Comparison of ENCODE assay signal across 14 cellular contexts in the genomic region with DNA sequence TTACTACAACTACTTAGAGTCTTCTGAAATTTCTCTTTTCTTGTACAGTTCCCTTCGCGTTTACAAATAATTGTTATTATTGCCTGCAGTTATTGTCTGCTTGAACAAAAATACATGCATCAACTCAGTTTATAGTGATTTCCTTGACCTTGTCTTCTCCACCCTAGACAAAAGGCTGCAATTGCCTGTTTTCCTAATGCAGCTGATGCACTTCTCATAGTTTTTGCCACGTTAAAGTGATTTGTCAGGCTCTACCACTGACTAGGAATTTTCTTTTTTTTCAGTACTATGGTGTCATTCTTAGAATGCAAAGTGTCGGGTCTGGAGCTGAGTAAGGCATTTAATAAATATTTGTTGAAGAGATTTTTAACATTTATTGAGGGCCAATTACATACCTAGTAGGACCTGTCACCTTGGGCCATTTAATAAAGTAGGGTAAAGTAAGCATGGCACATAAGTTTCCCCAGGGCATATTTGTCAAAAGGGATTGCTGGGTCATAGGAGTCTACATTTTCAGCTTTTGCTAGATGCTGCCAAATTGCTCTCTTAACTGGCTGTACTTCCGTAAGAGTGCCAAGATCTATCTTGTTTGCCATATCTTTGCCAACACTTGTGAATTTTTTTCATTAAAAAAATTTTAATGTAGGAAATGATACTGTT. TPM values are rescaled to one million over a fixed set of nuclear protein-coding genes. Genes with fewer than 3 reads are reported as not detected.
DNase-seq lines count a peak whose midpoint lies in the region; ATAC-seq, FAIRE-seq and TF ChIP-seq lines count a peak whose summit lies in the region.
"Had no signal": no experiment of that assay in that cellular context is flagged by ENCODE, and none has a peak within 500 bp of the region (broad histone marks: within the 10 kb centered on the region; RNA-seq: fewer than 3 reads in every experiment).

No MANE protein-coding gene starts in this region.

- peaks cover 44% of the 10 kb centered on the region for H3K4me1 Mint-ChIP-seq in central memory CD8-positive, alpha-beta T cell
- H3K4me1 Mint-ChIP-seq: activated CD4-positive, alpha-beta T cell treated with anti-CD3 and anti-CD28 coated beads, Interleukin-2, amount 10 ng/mL, durations not matched to agents 7 days and 5 days had no signal

- H3K4me3 Mint-ChIP-seq in central memory CD8-positive, alpha-beta T cell = no peak overlapping the region
- H3K4me3 Mint-ChIP-seq: activated CD4-positive, alpha-beta T cell treated with anti-CD3 and anti-CD28 coated beads, Interleukin-2, amount 10 ng/mL, durations not matched to agents 7 days and 5 days; activated T-cell treated with anti-CD3 and anti-CD28 coated beads, Interleukin-2, amount 50 U/mL, for 24 hours had no signal

- peak overlapping the region; percentile 55 for H3K27ac Mint-ChIP-seq in central memory CD8-positive, alpha-beta T cell (ENCODE audit: low read depth)
- H3K27ac Mint-ChIP-seq: activated CD4-positive, alpha-beta T cell treated with anti-CD3 and anti-CD28 coated beads, Interleukin-2, amount 10 ng/mL, durations not matched to agents 7 days and 5 days; activated T-cell treated with anti-CD3 and anti-CD28 coated beads, Interleukin-2, amount 50 U/mL, for 24 hours had no signal

- peaks cover 8% of the 10 kb centered on the region for H3K36me3 Mint-ChIP-seq in central memory CD8-positive, alpha-beta T cell (ENCODE audit: insufficient read depth)

- no peak for TF ChIP-seq EP300 in HepG2 (IDR thresholded peaks at IDR 0.05; ENCODE audit: low read depth in 2 of 2, low read length in 2 of 2)
- TF ChIP-seq EP300 in HepG2 (CRISPR knock-in tag; IDR thresholded peaks at IDR 0.05; ENCODE audit: borderline replicate concordance) = no peak

- no TSS peak for BruUV-seq in HepG2 (replicated peaks; lab: Mats Ljungman, UMichigan)

- no peak overlapping the region for H2AFZ ChIP-seq in HepG2 (ENCODE audit: low read length)
- no peak overlapping the region for H2AFZ ChIP-seq in MM.1S (ENCODE audit: low read length)

- H3K79me2 ChIP-seq in HepG2 (ENCODE audit: insufficient read depth, low read length) = peaks cover 99% of the 10 kb centered on the region
- H3K79me2 ChIP-seq in MM.1S (ENCODE audit: low read length) = peaks cover 70% of the 10 kb centered on the region

- TF ChIP-seq CTCF in HepG2 (CRISPR knock-in tag; IDR thresholded peaks at IDR 0.05) = no peak
- no peak for TF ChIP-seq CTCF in foreskin keratinocyte (conservative IDR thresholded peaks at IDR 0.05)
- no peak for TF ChIP-seq CTCF in adrenal gland (IDR thresholded peaks at IDR 0.05)
- no peak for TF ChIP-seq CTCF in MM.1S (IDR thresholded peaks at IDR 0.05; ENCODE audit: low read length)

- CTCF ChIA-PET in HepG2 (lab: Yijun Ruan, JAX; ENCODE audit: low intra/inter-chr PET ratio, low total read pairs) = no interaction called here

- 76% methylated on average over 5 of the region's 5 CpGs for whole genome bisulfite sequencing in HepG2 (ENCODE audit: low lambda C conversion rate)
- WGBS in adrenal gland, 4 donors = 34 to 44% (median 39%) methylated on average over 5 of the region's 5 CpGs

- POLR2A ChIA-PET in HepG2 (lab: Yijun Ruan, JAX) = no interaction called here

- H3K9ac ChIP-seq in HepG2 (ENCODE audit: insufficient read depth, low read depth, low read length) (no peak overlapping the region), skeletal muscle tissue (ENCODE audit: low read depth in 1 of 3, low read length in 3 of 3) (no peak overlapping the region), MM.1S (ENCODE audit: low read length) (no peak overlapping the region)

- H4K20me1 ChIP-seq in HepG2 (ENCODE audit: insufficient read depth, low read length) = peaks cover 99% of the 10 kb centered on the region
- H4K20me1 ChIP-seq in MM.1S (ENCODE audit: insufficient read depth, low read length) = peaks cover 6% of the 10 kb centered on the region; the same call in 1 of the 2 replicates

- in situ Hi-C loops in HepG2 (cut with HindIII; ENCODE audit: extremely low pct_ligation_motif_present, low pct_unique_long_range_greater_than_20kb) = no loop called here

- H3K36me3 ChIP-seq in HepG2 (replicated peaks in 1 of 2; ENCODE audit: control insufficient read depth in 1 of 2, insufficient read depth in 2 of 2, low read length in 2 of 2) (peaks cover 6 to 21% of the 10 kb centered on the region in 2 experiments), skeletal muscle tissue (ENCODE audit: control insufficient read depth in 3 of 3, insufficient read depth in 3 of 3, low read length in 3 of 3) (no peaks in the 10 kb centered on the region), adrenal gland (replicated peaks in 1 of 2) (no peaks in the 10 kb centered on the region), MM.1S (replicated peaks; ENCODE audit: insufficient read depth, low read length) (no peaks in the 10 kb centered on the region)

- DNase-seq in NCI-H2196 (lab: John Stamatoyannopoulos, UW; ENCODE audit: unreplicated experiment) (peak; percentile 12), HepG2 (ENCODE audit: low spot score) (no peak), foreskin keratinocyte (no peak), adrenal gland (no peak), HuH-7 (ENCODE audit: low spot score) (no peak), MM.1S (no peak)
- no peak for DNase-seq in central memory CD8-positive, alpha-beta T cell (ENCODE audit: low spot score in 2 of 2)
- DNase-seq: activated CD4-positive, alpha-beta T cell treated with anti-CD3 and anti-CD28 coated beads, Interleukin-2, amount 10 ng/mL, durations not matched to agents 7 days and 5 days; activated T-cell treated with anti-CD3 and anti-CD28 coated beads, Interleukin-2, amount 50 U/mL, for 24 hours; glutamatergic neuron; NCI-H2107; upper lobe of left lung had no signal

- H3K27me3 ChIP-seq in HepG2 (ENCODE audit: control insufficient read depth in 1 of 2, insufficient read depth in 2 of 2, low read length in 2 of 2) (no peaks in the 10 kb centered on the region), skeletal muscle tissue (ENCODE audit: control insufficient read depth in 3 of 3, insufficient read depth in 3 of 3, low read length in 3 of 3) (no peaks in the 10 kb centered on the region), foreskin keratinocyte (no peaks in the 10 kb centered on the region), adrenal gland (no peaks in the 10 kb centered on the region), MM.1S (replicated peaks; ENCODE audit: insufficient read depth, low read length) (no peaks in the 10 kb centered on the region)
- H3K27me3 ChIP-seq: upper lobe of left lung had no signal

- H3K4me2 ChIP-seq in HepG2 (ENCODE audit: low read depth, low read length) = no peak overlapping the region
- H3K4me2 ChIP-seq in MM.1S (ENCODE audit: low read depth, low read length) = no peak overlapping the region

- H3K4me3 ChIP-seq in HepG2 (replicated peaks in 1 of 3; ENCODE audit: insufficient read depth in 1 of 3, low read depth in 2 of 3, low read length in 3 of 3) = no peak overlapping the region
- H3K4me3 ChIP-seq in skeletal muscle tissue (ENCODE audit: low read length in 3 of 3) = peak overlapping the region in 2 of 3 donors; percentile 14 to 23
- H3K4me3 ChIP-seq in adrenal gland = no peak overlapping the region
- H3K4me3 ChIP-seq in MM.1S (ENCODE audit: low read length) = no peak overlapping the region
- H3K4me3 ChIP-seq: upper lobe of left lung had no signal

- H3F3A ChIP-seq in MM.1S (ENCODE audit: insufficient read depth, low read length) = no peaks in the 10 kb centered on the region

- no peaks in the 10 kb centered on the region for H3K9me2 ChIP-seq in MM.1S (replicated peaks; ENCODE audit: insufficient read depth, low read length)

- H3K9me3 Mint-ChIP-seq in central memory CD8-positive, alpha-beta T cell = no peaks in the 10 kb centered on the region
- H3K9me3 Mint-ChIP-seq: activated CD4-positive, alpha-beta T cell treated with anti-CD3 and anti-CD28 coated beads, Interleukin-2, amount 10 ng/mL, durations not matched to agents 7 days and 5 days; activated T-cell treated with anti-CD3 and anti-CD28 coated beads, Interleukin-2, amount 50 U/mL, for 24 hours had no signal

- TF ChIP-seq POLR2A in HepG2 (IDR thresholded peaks at IDR 0.05; ENCODE audit: insufficient read depth in 1 of 2, low read depth in 2 of 2, low read length in 2 of 2) = no peak; a peak in 1 of 4 replicates
- no peak for TF ChIP-seq POLR2A in adrenal gland (IDR thresholded peaks at IDR 0.05)

- H3K27me3 Mint-ChIP-seq in central memory CD8-positive, alpha-beta T cell = no peaks in the 10 kb centered on the region
- H3K27me3 Mint-ChIP-seq: activated CD4-positive, alpha-beta T cell treated with anti-CD3 and anti-CD28 coated beads, Interleukin-2, amount 10 ng/mL, durations not matched to agents 7 days and 5 days; activated T-cell treated with anti-CD3 and anti-CD28 coated beads, Interleukin-2, amount 50 U/mL, for 24 hours had no signal

- H3K9me3 ChIP-seq in HepG2 (ENCODE audit: low read length) (no peaks in the 10 kb centered on the region), skeletal muscle tissue (ENCODE audit: control insufficient read depth in 3 of 3, low read length in 3 of 3) (no peaks in the 10 kb centered on the region), adrenal gland (replicated peaks in 1 of 3) (no peaks in the 10 kb centered on the region), MM.1S (replicated peaks; ENCODE audit: insufficient read depth, low read length) (no peaks in the 10 kb centered on the region)
- H3K9me3 ChIP-seq: upper lobe of left lung had no signal

- H3K4me1 ChIP-seq in HepG2 (ENCODE audit: insufficient read depth, low read length) (peaks cover 85% of the 10 kb centered on the region), skeletal muscle tissue (ENCODE audit: control insufficient read depth in 3 of 3, insufficient read depth in 3 of 3, low read length in 3 of 3) (peaks cover 27 to 41% (median 36%) of the 10 kb centered on the region in 3 donors), foreskin keratinocyte (peaks cover 63% of the 10 kb centered on the region), adrenal gland (replicated peaks in 1 of 2) (peaks cover 19 to 28% of the 10 kb centered on the region in 2 donors), MM.1S (ENCODE audit: low read length) (no peaks in the 10 kb centered on the region)

- intact Hi-C loops in HepG2 (cut with micrococcal nuclease; ENCODE audit: unreplicated experiment) = no loop called here
- intact Hi-C loops in adrenal gland (cut with DNase I) = no loop called here

- ATAC-seq in central memory CD8-positive, alpha-beta T cell (replicated peaks; ENCODE audit: extremely low read depth, poor library complexity, severe bottlenecking) = no peak
- ATAC-seq in HepG2 (no peak), foreskin keratinocyte (no peak)

- FAIRE-seq in HepG2 (lab: Jason Lieb, UNC) = no peak
- FAIRE-seq: endothelial cell of umbilical vein had no signal

- TF ChIP-seq RAD21 in HepG2 (CRISPR knock-in tag; IDR thresholded peaks at IDR 0.05) = no peak

- H3K27ac ChIP-seq in HepG2 (ENCODE audit: extremely low read length, insufficient read depth, low read length) = no peak overlapping the region
- H3K27ac ChIP-seq in skeletal muscle tissue (ENCODE audit: low read depth, low read length) = peak overlapping the region; percentile 58
- no peak overlapping the region for H3K27ac ChIP-seq in foreskin keratinocyte
- H3K27ac ChIP-seq in adrenal gland = peak overlapping the region in 2 of 5 donors; percentile 3 to 18
- no peak overlapping the region for H3K27ac ChIP-seq in MM.1S (ENCODE audit: low read length)

RNA-seq across cellular contexts. Expression of a gene that starts 24.1 kb away (rescaled TPM):
- 168 and 305 TPM in 2 replicates for total RNA-seq in HepG2 (2016; rRNA removed; fragmentation: Illumina TruSeq; extraction: Trizol)
- total RNA-seq in HepG2 (2016; cell fraction: cytosol; rRNA removed; fragmentation: Illumina TruSeq; extraction: Trizol; ENCODE audit: low read depth) = 76.3 and 94.9 TPM in 2 replicates
- 169 and 295 TPM in 2 replicates for total RNA-seq in HepG2 (2016; cell fraction: insoluble cytoplasmic fraction; rRNA removed; fragmentation: Illumina TruSeq; extraction: Trizol)
- 55.2 and 64.8 TPM in 2 replicates for total RNA-seq in HepG2 (2016; cell fraction: membrane; rRNA removed; fragmentation: Illumina TruSeq; extraction: Trizol)
- 307 and 341 TPM in 2 replicates for total RNA-seq in HepG2 (2016; cell fraction: nucleus; rRNA removed; fragmentation: Illumina TruSeq; extraction: Trizol)
- 365 and 432 TPM in 2 replicates for polyA plus RNA-seq in HepG2 (2011; rRNA removed)
- 235 and 319 TPM in 2 replicates for polyA plus RNA-seq in HepG2 (2011; cell fraction: cytosol; rRNA removed)
- polyA plus RNA-seq in HepG2 (2011; cell fraction: nucleus; rRNA removed) = 101 and 136 TPM in 2 replicates
- polyA plus RNA-seq in HepG2 (2012) = 299 and 342 TPM in 2 replicates
- 9.3 and 12.3 TPM in 2 replicates for polyA plus RNA-seq in HepG2 (2016; cell fraction: cytosol; fragmentation: Illumina TruSeq; extraction: Trizol; ENCODE audit: low read depth)
- 107 and 108 TPM in 2 replicates for polyA plus RNA-seq in HepG2 (2016; cell fraction: insoluble cytoplasmic fraction; fragmentation: Illumina TruSeq; extraction: Trizol; ENCODE audit: low read depth)
- polyA plus RNA-seq in HepG2 (2016; cell fraction: membrane; fragmentation: Illumina TruSeq; extraction: Trizol; ENCODE audit: low read depth) = 14.4 and 18.9 TPM in 2 replicates
- polyA plus RNA-seq in HepG2 (2016; cell fraction: nucleus; fragmentation: Illumina TruSeq; extraction: Trizol; ENCODE audit: insufficient read depth, low read depth) = 272 TPM in 2 replicates
- polyA minus RNA-seq in HepG2 (2011; rRNA and poly(A)+ RNA removed; ENCODE audit: low replicate concordance) = 80.5 and 445 TPM in 2 replicates
- 370 and 593 TPM in 2 replicates for polyA minus RNA-seq in HepG2 (2011; cell fraction: cytosol; rRNA and poly(A)+ RNA removed)
- polyA minus RNA-seq in HepG2 (2011; cell fraction: nucleus; rRNA and poly(A)+ RNA removed) = 667 and 745 TPM in 2 replicates
- 85.6 TPM for total RNA-seq in skeletal muscle tissue
- 137 and 164 TPM in 2 replicates for total RNA-seq in foreskin keratinocyte
- polyA plus RNA-seq in foreskin keratinocyte = 88.2 and 89.2 TPM in 2 replicates
- total RNA-seq in adrenal gland = 100 to 1,000 TPM in 1 of 8 donors, 10 to 100 TPM in 7; 59.1 to 130 (median 70.6) TPM
- 100 to 1,000 TPM in 1 of 3 donors, 10 to 100 TPM in 2; 11.0 to 103 (median 15.9) TPM for polyA plus RNA-seq in adrenal gland

Comparison
In these comparisons a context has a peak if more than half of its experiments do, and no peak if none do; other contexts are left out.
1. H3K4me3 ChIP-seq: peak in skeletal muscle tissue (2 of 3); none in HepG2 (0 of 3), adrenal gland (0 of 4) and MM.1S (single experiment).